Comparison of ENCODE assay signal across 1 cellular context in genomic region chr3:148991219-148992026, GRCh38.
TF ChIP-seq lines count a peak whose summit lies in the region.

TSS of gene GYG1 (plus strand) at chr3:148991540. CDS start at chr3:148991641, 101 bp downstream.

TF ChIP-seq in K562, 482 proteins besides CTCF, POLR2A, EP300 and RAD21 (continued from another document):
- TF ChIP-seq IRF2 (CRISPR knock-in tag; IDR thresholded peaks at IDR 0.05) (no peak), RFX7 (CRISPR knock-in tag; IDR thresholded peaks at IDR 0.05) (no peak), ZNF507 (tag; conservative IDR thresholded peaks at IDR 0.05) (no peak), RBM34 (IDR thresholded peaks at IDR 0.05; ENCODE audit: borderline replicate concordance, insufficient read depth, low read length) (0 out of 2 replicates have a peak, but pooled peaks have one; percentile 14), RAD51 (IDR thresholded peaks at IDR 0.05; ENCODE audit: borderline replicate concordance, low read depth) (peak; percentile 67; the same call in 1 of the 2 replicates), FOXP1 (CRISPR knock-in tag; IDR thresholded peaks at IDR 0.05) (peak; percentile 46; the same call in 1 of the 2 replicates), ILF3 (IDR thresholded peaks at IDR 0.05; ENCODE audit: borderline replicate concordance) (no peak), NR2C1 (IDR thresholded peaks at IDR 0.05) (no peak), NR2C1 (tag; IDR thresholded peaks at IDR 0.05) (no peak), TAF7 (tag; IDR thresholded peaks at IDR 0.05) (no peak), FOXA1 (IDR thresholded peaks at IDR 0.05; ENCODE audit: borderline replicate concordance) (no peak), ZSCAN32 (CRISPR knock-in tag; IDR thresholded peaks at IDR 0.05) (no peak), CTCFL (IDR thresholded peaks at IDR 0.05; ENCODE audit: borderline replicate concordance, insufficient read depth, low read depth, low read length, poor library complexity, severe bottlenecking) (peak; percentile 2), L3MBTL2 (IDR thresholded peaks at IDR 0.05) (peak; percentile 83), ZNF609 (CRISPR knock-in tag; IDR thresholded peaks at IDR 0.05; ENCODE audit: borderline replicate concordance) (no peak), MYC (IDR thresholded peaks at IDR 0.05; ENCODE audit: low read depth, low read length) (peak; percentile 88), MYC (CRISPR knock-in tag; IDR thresholded peaks at IDR 0.05; ENCODE audit: borderline replicate concordance, low read depth) (no peak), ESRRB (CRISPR knock-in tag; IDR thresholded peaks at IDR 0.05; ENCODE audit: borderline replicate concordance) (no peak), ZBTB9 (CRISPR knock-in tag; IDR thresholded peaks at IDR 0.05) (no peak), KLF1 (tag; IDR thresholded peaks at IDR 0.05) (0 out of 2 replicates have a peak, but pooled peaks have one; percentile 16), USF2 (CRISPR knock-in tag; IDR thresholded peaks at IDR 0.05) (peak; percentile 90), TOE1 (IDR thresholded peaks at IDR 0.05; ENCODE audit: borderline replicate concordance) (peak; percentile 16; the same call in 1 of the 2 replicates), TOE1 (CRISPR knock-in tag; IDR thresholded peaks at IDR 0.05; ENCODE audit: borderline replicate concordance, low read depth) (no peak), ZBTB1 (CRISPR knock-in tag; IDR thresholded peaks at IDR 0.05; ENCODE audit: borderline replicate concordance, low read depth) (0 out of 2 replicates have a peak, but pooled peaks have one; percentile 35), ZNF354B (CRISPR knock-in tag; IDR thresholded peaks at IDR 0.05) (no peak), CBFA2T2 (conservative IDR thresholded peaks at IDR 0.05) (peak; percentile 15; the same call in 1 of the 2 replicates), MAFK (IDR thresholded peaks at IDR 0.05; ENCODE audit: low read length) (no peak), ETV5 (CRISPR knock-in tag; IDR thresholded peaks at IDR 0.05; ENCODE audit: low read depth) (no peak), FOXA3 (CRISPR knock-in tag; conservative IDR thresholded peaks at IDR 0.05 in 1 of 2, IDR thresholded peaks at IDR 0.05 in 1 of 2) (no peak), MTF1 (CRISPR knock-in tag; IDR thresholded peaks at IDR 0.05; ENCODE audit: borderline replicate concordance) (no peak), ZFX (CRISPR knock-in tag; IDR thresholded peaks at IDR 0.05) (peak; percentile 85), NONO (IDR thresholded peaks at IDR 0.05; ENCODE audit: low read depth in 2 of 2, low read length in 1 of 2) (peak in 1 of 2 experiments; percentile 22; a peak in 2 of 4 replicates), SLC30A9 (CRISPR knock-in tag; IDR thresholded peaks at IDR 0.05) (no peak), TGIF2 (CRISPR knock-in tag; IDR thresholded peaks at IDR 0.05) (no peak), TAL1 (IDR thresholded peaks at IDR 0.05) (no peak), ZNF165 (CRISPR knock-in tag; IDR thresholded peaks at IDR 0.05; ENCODE audit: borderline replicate concordance) (no peak), PRMT5 (CRISPR knock-in tag; IDR thresholded peaks at IDR 0.05) (no peak), SMAD4 (CRISPR knock-in tag; conservative IDR thresholded peaks at IDR 0.05) (peak; percentile 22; the same call in 1 of the 2 replicates), ZNF12 (CRISPR knock-in tag; IDR thresholded peaks at IDR 0.05) (no peak), TBP (optimal IDR thresholded peaks at IDR 0.05; ENCODE audit: low read depth, low read length) (peak; percentile 88), ZBTB5 (IDR thresholded peaks at IDR 0.05) (peak; percentile 47; the same call in 1 of the 2 replicates), TCF3 (CRISPR knock-in tag; IDR thresholded peaks at IDR 0.05) (no peak), SNAPC5 (CRISPR knock-in tag; IDR thresholded peaks at IDR 0.05) (no peak), FOS (IDR thresholded peaks at IDR 0.05; ENCODE audit: extremely low read depth, insufficient read length) (no peak), POLR3A (IDR thresholded peaks at IDR 0.05; ENCODE audit: borderline replicate concordance, extremely low read depth, insufficient read depth, insufficient read length) (no peak), BCL6 (CRISPR knock-in tag; IDR thresholded peaks at IDR 0.05) (no peak), ZBTB49 (CRISPR knock-in tag; IDR thresholded peaks at IDR 0.05; ENCODE audit: borderline replicate concordance) (no peak), CAMTA2 (CRISPR knock-in tag; conservative IDR thresholded peaks at IDR 0.05) (no peak), NRF1 (conservative IDR thresholded peaks at IDR 0.05 in 1 of 2, IDR thresholded peaks at IDR 0.05 in 1 of 2) (peak; percentile 87 to 89), GABPA (tag; conservative IDR thresholded peaks at IDR 0.05; ENCODE audit: low read depth) (peak; percentile 53), PHB (CRISPR knock-in tag; IDR thresholded peaks at IDR 0.05) (no peak)
TF ChIP-seq in K562: peak in this region for 83.
